Comparison of ENCODE assay signal across 15 cellular contexts in genomic region chr2:39530423-39530866, GRCh38.
DNase-seq lines count a peak whose midpoint lies in the region; ATAC-seq and TF ChIP-seq lines count a peak whose summit lies in the region.
"Had no signal": no experiment of that assay in that cellular context is flagged by ENCODE, and none has a peak within 500 bp of the region (broad histone marks: within the 10 kb centered on the region; RNA-seq: fewer than 3 reads in every experiment).

No MANE protein-coding gene starts in this region.

- H3K4me1 Mint-ChIP-seq in activated T-helper 2 cell treated with anti-CD3 and anti-CD28 coated beads, Interferon-gamma antibody, Interleukin-2, Interleukin-4, amounts not matched to agents 10 μg/mL and 5 μg/mL and 100 μg/mL, durations not matched to agents 14 hours and 24 hours and 36 hours (ENCODE audit: low read depth): no peaks in the 10 kb centered on the region

- peaks cover 6% of the 10 kb centered on the region for H3K27me3 Mint-ChIP-seq in activated T-helper 2 cell treated with anti-CD3 and anti-CD28 coated beads, Interferon-gamma antibody, Interleukin-2, Interleukin-4, amounts not matched to agents 10 μg/mL and 5 μg/mL and 100 μg/mL, durations not matched to agents 14 hours and 24 hours and 36 hours (ENCODE audit: low read depth)

- H3F3A ChIP-seq in PC-9 (ENCODE audit: insufficient read depth, low read depth): no peaks in the 10 kb centered on the region

- TF ChIP-seq CTCF in VCaP (conservative IDR thresholded peaks at IDR 0.05) (0 out of 2 replicates have a peak, but pooled peaks have one; percentile 8), PC-9 (conservative IDR thresholded peaks at IDR 0.05) (no peak; the same call in 1 of the 2 replicates)

- H3K4me1 ChIP-seq in PC-9 (replicated peaks; ENCODE audit: insufficient read depth): peaks cover 11% of the 10 kb centered on the region
- H3K4me1 ChIP-seq: BE2C, uterus had no signal

- DNase-seq in A172 (ENCODE audit: low spot score) (peak; percentile 50), foreskin melanocyte (peak; percentile 57), NCI-H748 (lab: John Stamatoyannopoulos, UW; ENCODE audit: unreplicated experiment) (no peak), PC-9 (no peak), iPS-NIHi7 (ENCODE audit: extremely low spot score) (no peak)
- DNase-seq in activated T-helper 2 cell treated with anti-CD3 and anti-CD28 coated beads, Interferon-gamma antibody, Interleukin-2, Interleukin-4, amounts not matched to agents 10 μg/mL and 5 μg/mL and 100 μg/mL, durations not matched to agents 14 hours and 24 hours and 36 hours (ENCODE audit: low spot score): no peak
- DNase-seq: activated T-cell treated with anti-CD3 and anti-CD28 coated beads, Interleukin-2, amount 50 U/mL, for 48 hours; BE2C; NCI-H1105 treated with DMSO at 0.1 percent for 48 hours; uterus; WERI-Rb-1 had no signal

- H3K27ac ChIP-seq in VCaP: no peak overlapping the region
- no peak overlapping the region for H3K27ac ChIP-seq in PC-9
- H3K27ac ChIP-seq: right atrium auricular region, uterus, WERI-Rb-1 had no signal

- H3K36me3 ChIP-seq in PC-9 (ENCODE audit: low read depth): no peaks in the 10 kb centered on the region
- H3K36me3 ChIP-seq: BE2C, right atrium auricular region, uterus, WERI-Rb-1 had no signal

- H3K4me3 Mint-ChIP-seq in activated T-helper 2 cell treated with anti-CD3 and anti-CD28 coated beads, Interferon-gamma antibody, Interleukin-2, Interleukin-4, amounts not matched to agents 10 μg/mL and 5 μg/mL and 100 μg/mL, durations not matched to agents 14 hours and 24 hours and 36 hours (ENCODE audit: low read depth): no peak overlapping the region
- H3K4me3 Mint-ChIP-seq: mesothelial cell of epicardium had no signal

- no peaks in the 10 kb centered on the region for H3K9me3 Mint-ChIP-seq in activated T-helper 2 cell treated with anti-CD3 and anti-CD28 coated beads, Interferon-gamma antibody, Interleukin-2, Interleukin-4, amounts not matched to agents 10 μg/mL and 5 μg/mL and 100 μg/mL, durations not matched to agents 14 hours and 24 hours and 36 hours
- H3K9me3 Mint-ChIP-seq: mesothelial cell of epicardium had no signal

- no peaks in the 10 kb centered on the region for H3K9me2 ChIP-seq in PC-9 (ENCODE audit: insufficient read depth)

- H3K27me3 ChIP-seq in PC-9 (ENCODE audit: insufficient read depth, low read depth): no peaks in the 10 kb centered on the region
- H3K27me3 ChIP-seq: BE2C, right atrium auricular region, uterus had no signal

- no peaks in the 10 kb centered on the region for H3K9me3 ChIP-seq in PC-9 (ENCODE audit: insufficient read depth, low read depth)
- H3K9me3 ChIP-seq: BE2C, right atrium auricular region, uterus had no signal

- H3K27ac Mint-ChIP-seq in activated T-helper 2 cell treated with anti-CD3 and anti-CD28 coated beads, Interferon-gamma antibody, Interleukin-2, Interleukin-4, amounts not matched to agents 10 μg/mL and 5 μg/mL and 100 μg/mL, durations not matched to agents 14 hours and 24 hours and 36 hours: no peak overlapping the region
- H3K27ac Mint-ChIP-seq: mesothelial cell of epicardium had no signal

- no peak overlapping the region; the same call in 1 of the 2 replicates for H2AFZ ChIP-seq in PC-9

- intact Hi-C loops in activated T-helper 2 cell treated with anti-CD3 and anti-CD28 coated beads, Interferon-gamma antibody, Interleukin-2, Interleukin-4, amounts not matched to agents 10 μg/mL and 5 μg/mL and 100 μg/mL, durations not matched to agents 14 hours and 24 hours and 36 hours (cut with micrococcal nuclease): no loop called here
- intact Hi-C loops in PC-9 (cut with micrococcal nuclease; ENCODE audit: unreplicated experiment): no loop called here

- peak; percentile 13 for ATAC-seq in GM21529 (IDR thresholded peaks at IDR 0.05; ENCODE audit: unreplicated experiment)

- POLR2A ChIA-PET in PC-9 (lab: Charles Lee; ENCODE audit: unreplicated experiment): interaction anchor here (0.6 kb wide), 1 partner anchor 38 kb away, joined by 7 read pairs; no protein-coding TSS in a partner anchor

- CTCF ChIA-PET in PC-9 (lab: Charles Lee): no interaction called here

- H4K20me1 ChIP-seq in PC-9 (ENCODE audit: insufficient read depth): no peaks in the 10 kb centered on the region

- H3K79me2 ChIP-seq in PC-9 (ENCODE audit: low read depth): no peaks in the 10 kb centered on the region

- no peaks in the 10 kb centered on the region for H3K36me3 Mint-ChIP-seq in activated T-helper 2 cell treated with anti-CD3 and anti-CD28 coated beads, Interferon-gamma antibody, Interleukin-2, Interleukin-4, amounts not matched to agents 10 μg/mL and 5 μg/mL and 100 μg/mL, durations not matched to agents 14 hours and 24 hours and 36 hours (ENCODE audit: low read depth)
- H3K36me3 Mint-ChIP-seq: mesothelial cell of epicardium had no signal

- H3K4me3 ChIP-seq in PC-9: no peak overlapping the region
- H3K4me3 ChIP-seq: right atrium auricular region, uterus had no signal

- BruUV-seq in PC-9 (replicated peaks; lab: Mats Ljungman, UMichigan): no TSS peak

- H3K4me2 ChIP-seq in PC-9: no peak overlapping the region

Comparison
In these comparisons a context has a peak if more than half of its experiments do, and no peak if none do; other contexts are left out.
1. DNase-seq: peak in A172 (single experiment) and foreskin melanocyte (single experiment); none in activated T-helper 2 cell treated with anti-CD3 and anti-CD28 coated beads, Interferon-gamma antibody, Interleukin-2, Interleukin-4, amounts not matched to agents 10 μg/mL and 5 μg/mL and 100 μg/mL, durations not matched to agents 14 hours and 24 hours and 36 hours (single experiment), NCI-H748 (single experiment), PC-9 (0 of 2) and iPS-NIHi7 (single experiment).